Comparison of ENCODE assay signal across 8 cellular contexts in the genomic region with DNA sequence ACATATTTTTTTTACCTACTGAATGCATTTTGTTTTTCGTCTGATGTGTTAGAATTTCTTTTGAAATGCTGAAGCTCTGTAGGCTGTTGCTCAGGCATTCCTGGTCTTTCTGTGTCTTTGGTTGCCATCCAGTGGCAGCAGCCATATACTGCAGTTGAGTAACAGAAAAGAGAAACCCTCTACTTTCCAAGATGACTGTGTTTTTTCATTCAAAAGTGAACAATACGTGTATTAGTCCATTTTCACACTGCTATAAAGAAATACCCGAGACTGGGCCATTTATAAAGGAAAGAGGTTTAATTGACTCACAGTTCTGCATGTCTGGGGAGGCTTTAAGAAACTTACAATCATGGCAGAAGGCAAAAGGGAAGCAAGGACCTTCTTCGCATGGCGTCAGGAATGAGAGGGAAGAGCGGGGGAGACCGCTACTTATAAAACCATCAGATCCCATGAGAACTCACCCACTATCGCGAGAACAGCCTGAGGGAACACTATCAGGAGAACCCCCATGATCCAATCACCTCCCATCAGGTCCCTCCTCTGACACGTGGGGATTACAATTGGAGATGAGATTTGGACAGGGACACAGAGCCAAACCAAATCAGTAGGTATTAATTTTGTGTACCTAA. TPM values are rescaled to one million over a fixed set of nuclear protein-coding genes. Genes with fewer than 3 reads are reported as not detected.
DNase-seq lines count a peak whose midpoint lies in the region; ATAC-seq and TF ChIP-seq lines count a peak whose summit lies in the region.

No MANE protein-coding gene starts in this region.

- H3K4me1 Mint-ChIP-seq in effector memory CD8-positive, alpha-beta T cell (ENCODE audit: low read depth in 2 of 2), result peaks cover 3 to 8% of the 10 kb centered on the region in 2 donors
- H3K4me1 Mint-ChIP-seq in mesothelial cell of epicardium, result peaks cover 7% of the 10 kb centered on the region

- H3K36me3 Mint-ChIP-seq in effector memory CD8-positive, alpha-beta T cell (ENCODE audit: insufficient read depth), result peaks cover 11% of the 10 kb centered on the region
- no peaks in the 10 kb centered on the region for H3K36me3 Mint-ChIP-seq in mesothelial cell of epicardium

- peak; percentile 56 for TF ChIP-seq CTCF in mesothelial cell of epicardium (IDR thresholded peaks at IDR 0.05; ENCODE audit: unreplicated experiment)

- peak; percentile 21 for DNase-seq in NK-92 treated with Interleukin-12 subunit alpha and Interleukin-12 subunit beta, amount 100 ng/mL, for 24 hours (lab: John Stamatoyannopoulos, UW)
- DNase-seq in NK-92 (lab: John Stamatoyannopoulos, UW; ENCODE audit: unreplicated experiment), result no peak
- peak; percentile 83 for DNase-seq in NCI-H526 treated with DMSO at 0.1 percent for 48 hours (lab: John Stamatoyannopoulos, UW)
- peak; percentile 56 to 62 for DNase-seq in activated CD4-positive, alpha-beta T cell treated with anti-CD3 and anti-CD28 coated beads, Interleukin-2, amount 50 U/mL, for 4 hours
- DNase-seq in effector memory CD8-positive, alpha-beta T cell, result peak; percentile 51 to 61 (median 51)
- DNase-seq in mesothelial cell of epicardium (ENCODE audit: low spot score in 2 of 2, unreplicated experiment in 2 of 2), result peak in 1 of 2 experiments; percentile 54
- peak; percentile 51 for DNase-seq in stimulated activated naive CD8-positive, alpha-beta T cell treated with anti-CD3 and anti-CD28 coated beads, Interleukin-15, Interleukin-2, amounts not matched to agents 100 U/mL and 50 U/mL, for 24 hours

- no peak overlapping the region for H3K27ac Mint-ChIP-seq in effector memory CD8-positive, alpha-beta T cell
- H3K27ac Mint-ChIP-seq in mesothelial cell of epicardium, result peak overlapping the region; percentile 86

- ATAC-seq in HG03354 (IDR thresholded peaks at IDR 0.05; ENCODE audit: poor library complexity, severe bottlenecking, unreplicated experiment), result peak; percentile 37
- ATAC-seq in effector memory CD8-positive, alpha-beta T cell (replicated peaks), result peak; percentile 49
- ATAC-seq in stimulated activated naive CD8-positive, alpha-beta T cell treated with anti-CD3 and anti-CD28 coated beads, Interleukin-15, Interleukin-2, amounts not matched to agents 100 U/mL and 50 U/mL, for 24 hours, result peak; percentile 48

- peaks cover 19 to 25% of the 10 kb centered on the region in 2 donors for H3K27me3 Mint-ChIP-seq in effector memory CD8-positive, alpha-beta T cell
- H3K27me3 Mint-ChIP-seq in mesothelial cell of epicardium (ENCODE audit: low read depth), result peaks cover 15% of the 10 kb centered on the region

- H3K4me3 Mint-ChIP-seq in effector memory CD8-positive, alpha-beta T cell, result peak overlapping the region; percentile 47 to 66
- peak overlapping the region; percentile 67 for H3K4me3 Mint-ChIP-seq in mesothelial cell of epicardium

- H3K9me3 Mint-ChIP-seq in effector memory CD8-positive, alpha-beta T cell, result no peaks in the 10 kb centered on the region
- H3K9me3 Mint-ChIP-seq in mesothelial cell of epicardium, result no peaks in the 10 kb centered on the region

RNA-seq across cellular contexts. Expression of a gene that starts 4.7 kb away (rescaled TPM):
- total RNA-seq in mesothelial cell of epicardium, result 156 to 157 TPM (median 156 TPM) in 3 replicates
